In the genomic region with DNA sequence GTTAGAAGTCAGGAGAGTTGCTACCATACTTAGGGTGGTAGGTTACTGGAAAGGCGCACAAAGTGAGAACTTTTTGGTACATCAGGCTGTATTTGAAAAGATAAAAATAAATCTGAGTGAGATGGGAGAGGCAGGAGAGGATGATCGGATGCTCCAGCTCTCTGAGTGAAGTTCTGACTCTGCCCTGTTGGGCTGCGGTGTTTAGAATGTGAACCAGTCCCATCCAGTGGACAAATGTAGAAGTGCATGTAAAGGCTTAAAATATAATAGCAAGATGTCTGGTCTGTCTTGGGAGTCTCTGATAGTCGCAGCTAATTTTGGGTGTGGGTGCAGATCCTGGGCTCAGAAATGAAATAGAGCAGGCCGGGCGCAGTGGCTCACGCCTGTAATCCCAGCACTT, we compare ENCODE assay signal across 8 cellular contexts. TPM values are rescaled to one million over a fixed set of nuclear protein-coding genes. Genes with fewer than 3 reads are reported as not detected.
A peak's percentile ranks its signal among the peaks of the same experiment; 100 is the strongest.
DNase-seq lines count a peak whose midpoint lies in the region; ATAC-seq, FAIRE-seq and TF ChIP-seq lines count a peak whose summit lies in the region.

No MANE protein-coding gene starts in this region.

- H3K4me1 ChIP-seq in astrocyte (ENCODE audit: insufficient read depth, low read length) (no peaks in the 10 kb centered on the region), right cardiac atrium (ENCODE audit: control insufficient read depth, insufficient read depth, low read length) (peaks cover 5% of the 10 kb centered on the region)

- H3K27me3 Mint-ChIP-seq in astrocyte (ENCODE audit: low read depth, unreplicated experiment) = peaks cover 19% of the 10 kb centered on the region

- no peak for FAIRE-seq in astrocyte (lab: Jason Lieb, UNC)

- DNase-seq in NCI-H2107 treated with DMSO at 0.1 percent for 48 hours (lab: John Stamatoyannopoulos, UW; ENCODE audit: unreplicated experiment) = peak; percentile 5
- no peak for DNase-seq in NCI-H2107 (lab: John Stamatoyannopoulos, UW)
- DNase-seq in OCI-M1 (lab: John Stamatoyannopoulos, UW) = peak; percentile 80
- DNase-seq in astrocyte (ENCODE audit: low read depth) = peak; percentile 37
- peak in 1 of 3 donors; percentile 58 for DNase-seq in right cardiac atrium
- DNase-seq in skeletal muscle cell (ENCODE audit: low read depth) = no peak

- no peak overlapping the region for H3K9ac ChIP-seq in astrocyte (ENCODE audit: low read length)

- H2AFZ ChIP-seq in astrocyte (ENCODE audit: low read depth, low read length) = no peak overlapping the region

- peak; percentile 65 for TF ChIP-seq CTCF in astrocyte (IDR thresholded peaks at IDR 0.05; ENCODE audit: insufficient read depth, low read depth, low read length)

- peak overlapping the region; percentile 11 for H3K4me2 ChIP-seq in astrocyte (ENCODE audit: low read length)

- H3K4me1 Mint-ChIP-seq in astrocyte (ENCODE audit: low read depth, unreplicated experiment) = peaks cover 11% of the 10 kb centered on the region

- H3K27ac ChIP-seq in astrocyte (ENCODE audit: low read depth, low read length) (no peak overlapping the region), right cardiac atrium (ENCODE audit: low read length) (no peak overlapping the region)

- peaks cover 3% of the 10 kb centered on the region for H3K9me3 Mint-ChIP-seq in astrocyte (ENCODE audit: unreplicated experiment)

- no peaks in the 10 kb centered on the region for H4K20me1 ChIP-seq in astrocyte (ENCODE audit: insufficient read depth, low read length)

- H3K4me3 ChIP-seq in astrocyte (ENCODE audit: insufficient read depth, low read depth, low read length) (no peak overlapping the region), right cardiac atrium (ENCODE audit: low read length) (no peak overlapping the region), skeletal muscle cell (ENCODE audit: low read depth, low read length) (peak overlapping the region; percentile 17)

- H3K36me3 ChIP-seq in astrocyte (ENCODE audit: insufficient read depth, low read length) = no peaks in the 10 kb centered on the region

- no peaks in the 10 kb centered on the region for H3K79me2 ChIP-seq in astrocyte (ENCODE audit: insufficient read depth, low read length)

- H3K4me3 Mint-ChIP-seq in astrocyte (ENCODE audit: unreplicated experiment) = no peak overlapping the region

- H3K27ac Mint-ChIP-seq in astrocyte (ENCODE audit: unreplicated experiment) = no peak overlapping the region

- 31% methylated on average over 7 of the region's 7 CpGs for WGBS in right cardiac atrium

- no peaks in the 10 kb centered on the region for H3K36me3 Mint-ChIP-seq in astrocyte (ENCODE audit: low read depth, unreplicated experiment)

- ATAC-seq in GM19468 (IDR thresholded peaks at IDR 0.05; ENCODE audit: extremely low read depth, unreplicated experiment) (peak; percentile 85), HG03565 (IDR thresholded peaks at IDR 0.05; ENCODE audit: unreplicated experiment) (peak; percentile 92), right cardiac atrium (peak; percentile 77 to 81)

- intact Hi-C loops in right cardiac atrium (cut with DNase I) = loop anchor here in 2 of 4 donors (5.0 to 10.0 kb wide), 2 partner anchors 38 to 55 kb away; a partner anchor contains a TSS

- no peaks in the 10 kb centered on the region for H3K9me3 ChIP-seq in astrocyte (ENCODE audit: insufficient read depth, low read depth, low read length)
- no peaks in the 10 kb centered on the region for H3K9me3 ChIP-seq in right cardiac atrium (ENCODE audit: control insufficient read depth, low read length)

- H3K27me3 ChIP-seq in astrocyte (ENCODE audit: insufficient read depth, low read length) (no peaks in the 10 kb centered on the region), right cardiac atrium (ENCODE audit: control insufficient read depth, insufficient read depth) (no peaks in the 10 kb centered on the region)

RNA-seq across cellular contexts. Expression of a gene that starts 30.4 kb away (rescaled TPM):
- total RNA-seq in astrocyte (1.7 and 2.1 TPM in 2 replicates), right cardiac atrium (1 to 10 TPM; 1.4 to 2.4 (median 1.8) TPM)
- 1.2 TPM for polyA plus RNA-seq in right cardiac atrium

RNA-seq across cellular contexts. Expression of a gene that starts 35.3 kb away (rescaled TPM):
- 125 and 150 TPM in 2 replicates for total RNA-seq in astrocyte
- total RNA-seq in right cardiac atrium = 100 to 1,000 TPM; 179 to 274 (median 239) TPM
- 348 TPM for polyA plus RNA-seq in right cardiac atrium

RNA-seq across cellular contexts. Expression of a gene that starts 36.1 kb away (rescaled TPM):
- total RNA-seq in astrocyte (not detected in 2 replicates), right cardiac atrium (under 1 TPM in 1 of 4 donors, not detected in 3; 0.14 TPM)
- polyA plus RNA-seq in right cardiac atrium = 0.02 TPM

Comparison
In these comparisons a context has a peak if more than half of its experiments do, and no peak if none do; other contexts are left out.
1. DNase-seq: peak in NCI-H2107 treated with DMSO at 0.1 percent for 48 hours (single experiment), OCI-M1 (single experiment) and astrocyte (single experiment); none in NCI-H2107 (single experiment) and skeletal muscle cell (single experiment).
2. Peak in every context shown above with its lines, with median percentiles within 50 percentile points of each other: ATAC-seq.